24 cellular contexts compared by ENCODE assay signal in genomic region chr20:58435237-58435636, GRCh38.
"Had no signal": no experiment of that assay in that cellular context is flagged by ENCODE, and none has a peak within 500 bp of the region (broad histone marks: within the 10 kb centered on the region; RNA-seq: fewer than 3 reads in every experiment).

No MANE protein-coding gene starts in this region.

- ATAC-seq: activated T-helper 17 cell treated with anti-CD3 and anti-CD28 coated beads, Interleukin-2, amount 50 U/mL, for 72 hours; left cardiac atrium; psoas muscle; stimulated activated naive B cell treated with anti-CD40 and anti-IgM and Interleukin-4, amounts not matched to agents 10 μg/mL and 1 μg/mL and 100 μg/mL, for 72 hours had no signal

- H3K27me3 Mint-ChIP-seq: activated CD4-positive, alpha-beta memory T cell treated with anti-CD3 and anti-CD28 coated beads for 36 hours; activated naive CD8-positive, alpha-beta T cell; activated T-helper 17 cell treated with anti-CD3 and anti-CD28 coated beads, Interleukin-2, amount 50 U/mL, for 72 hours; brain; stimulated activated naive B cell treated with anti-CD40 and anti-IgM and Interleukin-4, amounts not matched to agents 10 μg/mL and 1 μg/mL and 100 μg/mL, for 72 hours had no signal

- DNase-seq: activated CD4-positive, alpha-beta memory T cell treated with anti-CD3 and anti-CD28 coated beads for 36 hours; activated CD4-positive, alpha-beta T cell treated with anti-CD3 and anti-CD28 coated beads for 48 hours; activated CD8-positive, alpha-beta memory T cell treated with anti-CD3 and anti-CD28 coated beads, Interleukin-2, amount 50 U/mL, for 4 hours; activated T-cell treated with anti-CD3 and anti-CD28 coated beads, Interleukin-2, amount 50 U/mL, for 1 hour; dorsolateral prefrontal cortex; effector memory CD4-positive, alpha-beta T cell; glutamatergic neuron; left cardiac atrium; mammary epithelial cell; occipital lobe; psoas muscle; stimulated activated CD4-positive, alpha-beta T cell treated with anti-CD3 and anti-CD28 coated beads, Interleukin-15, amount 100 ng/mL, for 24 hours; stimulated activated CD4-positive, alpha-beta T cell treated with anti-CD3 and anti-CD28 coated beads, Interleukin-2, amount 100 ng/mL, for 24 hours; stimulated activated naive B cell treated with anti-CD40 and anti-IgM and Interleukin-4, amounts not matched to agents 10 μg/mL and 1 μg/mL and 100 μg/mL, for 72 hours; stomach; T-helper 1 cell; thyroid gland had no signal

- H3K9me3 ChIP-seq: ascending aorta, psoas muscle, stomach, thyroid gland had no signal

- H3K27ac Mint-ChIP-seq: activated CD4-positive, alpha-beta memory T cell treated with anti-CD3 and anti-CD28 coated beads for 36 hours; activated naive CD8-positive, alpha-beta T cell; activated T-helper 17 cell treated with anti-CD3 and anti-CD28 coated beads, Interleukin-2, amount 50 U/mL, for 72 hours; stimulated activated naive B cell treated with anti-CD40 and anti-IgM and Interleukin-4, amounts not matched to agents 10 μg/mL and 1 μg/mL and 100 μg/mL, for 72 hours; T-helper 2 cell treated with Interferon-gamma antibody and Interleukin-4, amounts not matched to agents 5 μg/mL and 100 μg/mL, for 36 hours had no signal

- H3K4me3 ChIP-seq: ascending aorta, coronary artery, dorsolateral prefrontal cortex, psoas muscle, stomach, thyroid gland had no signal

- H3K27me3 ChIP-seq: ascending aorta, dorsolateral prefrontal cortex, stomach, thyroid gland had no signal

- H3K9me3 Mint-ChIP-seq: activated CD4-positive, alpha-beta memory T cell treated with anti-CD3 and anti-CD28 coated beads for 36 hours; activated T-helper 17 cell treated with anti-CD3 and anti-CD28 coated beads, Interleukin-2, amount 50 U/mL, for 72 hours; stimulated activated naive B cell treated with anti-CD40 and anti-IgM and Interleukin-4, amounts not matched to agents 10 μg/mL and 1 μg/mL and 100 μg/mL, for 72 hours; T-helper 2 cell treated with Interferon-gamma antibody and Interleukin-4, amounts not matched to agents 5 μg/mL and 100 μg/mL, for 36 hours had no signal

- H3K27ac ChIP-seq: ascending aorta, coronary artery, dorsolateral prefrontal cortex, parathyroid adenoma, psoas muscle, stomach had no signal

- H3K9ac ChIP-seq: parathyroid adenoma had no signal

- H2AFZ ChIP-seq: parathyroid adenoma had no signal

- H3K4me3 Mint-ChIP-seq: activated CD4-positive, alpha-beta memory T cell treated with anti-CD3 and anti-CD28 coated beads for 36 hours; activated naive CD8-positive, alpha-beta T cell; activated T-helper 17 cell treated with anti-CD3 and anti-CD28 coated beads, Interleukin-2, amount 50 U/mL, for 72 hours; brain; stimulated activated naive B cell treated with anti-CD40 and anti-IgM and Interleukin-4, amounts not matched to agents 10 μg/mL and 1 μg/mL and 100 μg/mL, for 72 hours; T-helper 2 cell treated with Interferon-gamma antibody and Interleukin-4, amounts not matched to agents 5 μg/mL and 100 μg/mL, for 36 hours had no signal
